8 cellular contexts compared by ENCODE assay signal in genomic region chr5:142012186-142012785, GRCh38. TPM values are rescaled to one million over a fixed set of nuclear protein-coding genes. Genes with fewer than 3 reads are reported as not detected.
DNase-seq lines count a peak whose midpoint lies in the region; ATAC-seq, FAIRE-seq and TF ChIP-seq lines count a peak whose summit lies in the region.

No MANE protein-coding gene starts in this region.

- no peaks in the 10 kb centered on the region for H3K27me3 Mint-ChIP-seq in CD4-positive, alpha-beta T cell

- no peaks in the 10 kb centered on the region for H4K20me1 ChIP-seq in HepG2 (ENCODE audit: insufficient read depth, low read length)

- H3K4me3 ChIP-seq in WERI-Rb-1 (ENCODE audit: low read depth, low read length) = peak overlapping the region; percentile 79
- H3K4me3 ChIP-seq in choroid plexus epithelial cell (ENCODE audit: low read depth, low read length) = peak overlapping the region; percentile 67
- peak overlapping the region; percentile 65 to 82 (median 68); a peak in 5 of 6 replicates for H3K4me3 ChIP-seq in HepG2 (replicated peaks in 1 of 3; ENCODE audit: insufficient read depth in 1 of 3, low read depth in 2 of 3, low read length in 3 of 3)

- no peak overlapping the region for H2AFZ ChIP-seq in HepG2 (ENCODE audit: low read length)

- H3K4me3 Mint-ChIP-seq in CD4-positive, alpha-beta T cell = peak overlapping the region; percentile 88

- H3K36me3 ChIP-seq in WERI-Rb-1 (peaks cover 15% of the 10 kb centered on the region), HepG2 (replicated peaks in 1 of 2; ENCODE audit: control insufficient read depth in 1 of 2, insufficient read depth in 2 of 2, low read length in 2 of 2) (peaks cover 3 to 7% of the 10 kb centered on the region in 2 experiments; a peak in 3 of 5 replicates)

- peak; percentile 44 for ATAC-seq in CD4-positive, alpha-beta T cell (ENCODE audit: poor library complexity)
- ATAC-seq in HepG2 (peak; percentile 7; the same call in 1 of the 3 replicates), HG02938 (IDR thresholded peaks at IDR 0.05; ENCODE audit: unreplicated experiment) (no peak)

- BruUV-seq in HepG2 (replicated peaks; lab: Mats Ljungman, UMichigan) = TSS peak; percentile 69

- intact Hi-C loops in CD4-positive, alpha-beta T cell (cut with DNase I, micrococcal nuclease) = loop anchor here (5.0 to 10.0 kb wide), 3 partner anchors 40 to 343 kb away; no protein-coding TSS in a partner anchor
- intact Hi-C loops in HepG2 (cut with micrococcal nuclease; ENCODE audit: unreplicated experiment) = no loop called here

- H3K36me3 Mint-ChIP-seq in CD4-positive, alpha-beta T cell (ENCODE audit: low read depth) = peaks cover 15% of the 10 kb centered on the region

- FAIRE-seq in HepG2 (lab: Jason Lieb, UNC) = no peak

- peaks cover 43% of the 10 kb centered on the region for H3K4me1 ChIP-seq in HepG2 (ENCODE audit: insufficient read depth, low read length)

- peak overlapping the region; percentile 99 for H3K4me2 ChIP-seq in HepG2 (ENCODE audit: low read depth, low read length)

- no peaks in the 10 kb centered on the region for H3K9me3 ChIP-seq in CD4-positive, alpha-beta T cell (ENCODE audit: control insufficient read depth, low read length)
- H3K9me3 ChIP-seq in WERI-Rb-1 (ENCODE audit: severe bottlenecking) (no peaks in the 10 kb centered on the region), HepG2 (ENCODE audit: low read length) (no peaks in the 10 kb centered on the region)

- peak overlapping the region; percentile 60 for H3K27ac ChIP-seq in CD4-positive, alpha-beta T cell (ENCODE audit: low read depth, low read length)
- H3K27ac ChIP-seq in WERI-Rb-1 = peak overlapping the region; percentile 82
- peak overlapping the region; percentile 68 for H3K27ac ChIP-seq in HepG2 (ENCODE audit: extremely low read length, insufficient read depth, low read length)

- H3K27me3 ChIP-seq in CD4-positive, alpha-beta T cell (ENCODE audit: control insufficient read depth, insufficient read depth, low read length) = no peaks in the 10 kb centered on the region
- H3K27me3 ChIP-seq in WERI-Rb-1 (ENCODE audit: insufficient read depth, low read depth, severe bottlenecking) (no peaks in the 10 kb centered on the region), HepG2 (ENCODE audit: control insufficient read depth in 1 of 2, insufficient read depth in 2 of 2, low read length in 2 of 2) (peaks cover 0 to 5% of the 10 kb centered on the region in 2 experiments; a peak in 1 of 5 replicates)

- no peak for TF ChIP-seq EP300 in HepG2 (IDR thresholded peaks at IDR 0.05; ENCODE audit: low read depth in 2 of 2, low read length in 2 of 2)
- TF ChIP-seq EP300 in HepG2 (CRISPR knock-in tag; IDR thresholded peaks at IDR 0.05; ENCODE audit: borderline replicate concordance) = no peak

- WGBS in HepG2 (ENCODE audit: low lambda C conversion rate) = 77% methylated on average over 17 of the region's 18 CpGs

- no peak; a peak in 1 of 4 replicates for TF ChIP-seq POLR2A in HepG2 (IDR thresholded peaks at IDR 0.05; ENCODE audit: insufficient read depth in 1 of 2, low read depth in 2 of 2, low read length in 2 of 2)

- H3K79me2 ChIP-seq in HepG2 (ENCODE audit: insufficient read depth, low read length) = no peaks in the 10 kb centered on the region

- in situ Hi-C loops in HepG2 (cut with HindIII; ENCODE audit: extremely low pct_ligation_motif_present, low pct_unique_long_range_greater_than_20kb) = no loop called here

- peak overlapping the region; percentile 89 for H3K27ac Mint-ChIP-seq in CD4-positive, alpha-beta T cell

- TF ChIP-seq CTCF in CD4-positive, alpha-beta T cell (IDR thresholded peaks at IDR 0.05) = peak; percentile 38
- TF ChIP-seq CTCF in WERI-Rb-1 (IDR thresholded peaks at IDR 0.05; ENCODE audit: low read depth, low read length) (peak; percentile 74), choroid plexus epithelial cell (conservative IDR thresholded peaks at IDR 0.05; ENCODE audit: low read depth, low read length) (peak; percentile 71), HepG2 (CRISPR knock-in tag; IDR thresholded peaks at IDR 0.05) (peak; percentile 32; the same call in 1 of the 2 replicates)

- POLR2A ChIA-PET in CD4-positive, alpha-beta T cell (lab: Charles Lee) = interaction anchor here (0.6 to 3.6 kb wide), 12 partner anchors 9 to 131 kb away, joined by 3 to 26 read pairs (median 4); partner anchors contain the start of genes NDFIP1 and RNF14
- POLR2A ChIA-PET in HepG2 (lab: Yijun Ruan, JAX) = interaction anchor here (1.1 to 2.2 kb wide), 8 partner anchors 13 to 89 kb away, joined by 3 to 12 read pairs (median 7); partner anchors contain the start of genes DELE1 and RNF14

- no peaks in the 10 kb centered on the region for H3K9me3 Mint-ChIP-seq in CD4-positive, alpha-beta T cell

- no peak for TF ChIP-seq RAD21 in HepG2 (CRISPR knock-in tag; IDR thresholded peaks at IDR 0.05)

- H3K9ac ChIP-seq in HepG2 (ENCODE audit: insufficient read depth, low read depth, low read length) = peak overlapping the region; percentile 82

- DNase-seq in CD4-positive, alpha-beta T cell = peak; percentile 29 to 57 (median 41)
- DNase-seq in HuH-7 (ENCODE audit: low spot score) = peak; percentile 47
- DNase-seq in WERI-Rb-1 = peak; percentile 67
- peak; percentile 55 for DNase-seq in choroid plexus epithelial cell (ENCODE audit: low read depth)
- peak; percentile 9 for DNase-seq in HepG2 (ENCODE audit: low spot score)
- DNase-seq in stimulated activated CD4-positive, alpha-beta T cell treated with anti-CD3 and anti-CD28 coated beads, Interleukin-4, amount 100 ng/mL, for 1 hour = peak; percentile 73
- no peak for DNase-seq in NCI-H2029 (lab: John Stamatoyannopoulos, UW)

- CTCF ChIA-PET in CD4-positive, alpha-beta T cell (lab: Charles Lee) = interaction anchor here (0.8 to 3.4 kb wide), 16 partner anchors 11 to 362 kb away, joined by 3 to 18 read pairs (median 5); partner anchors contain the start of genes FCHSD1, NDFIP1 and RNF14
- CTCF ChIA-PET in HepG2 (lab: Yijun Ruan, JAX; ENCODE audit: low intra/inter-chr PET ratio, low total read pairs) = interaction anchor here (0.7 to 1.3 kb wide), 2 partner anchors 132 to 347 kb away, joined by 3 to 5 read pairs; no protein-coding TSS in a partner anchor

- peaks cover 84% of the 10 kb centered on the region for H3K4me1 Mint-ChIP-seq in CD4-positive, alpha-beta T cell (ENCODE audit: low read depth)

RNA-seq across cellular contexts. Expression of gene GNPDA1, which starts 0.5 kb away (rescaled TPM):
- total RNA-seq in CD4-positive, alpha-beta T cell = 1 to 10 TPM; 5.8 to 6.6 TPM
- total RNA-seq in HepG2 (2016; rRNA removed; fragmentation: Illumina TruSeq; extraction: Trizol) = 54.1 and 74.9 TPM in 2 replicates
- total RNA-seq in HepG2 (2016; cell fraction: cytosol; rRNA removed; fragmentation: Illumina TruSeq; extraction: Trizol; ENCODE audit: low read depth) = 12.0 TPM in 2 replicates
- total RNA-seq in HepG2 (2016; cell fraction: insoluble cytoplasmic fraction; rRNA removed; fragmentation: Illumina TruSeq; extraction: Trizol) = 54.7 and 81.4 TPM in 2 replicates
- total RNA-seq in HepG2 (2016; cell fraction: membrane; rRNA removed; fragmentation: Illumina TruSeq; extraction: Trizol) = 35.9 and 36.6 TPM in 2 replicates
- 23.2 and 24.6 TPM in 2 replicates for total RNA-seq in HepG2 (2016; cell fraction: nucleus; rRNA removed; fragmentation: Illumina TruSeq; extraction: Trizol)
- 6.0 and 6.1 TPM in 2 replicates for polyA plus RNA-seq in HepG2 (2011; rRNA removed)
- polyA plus RNA-seq in HepG2 (2011; cell fraction: cytosol; rRNA removed) = 9.3 and 10.6 TPM in 2 replicates
- 10.6 and 11.6 TPM in 2 replicates for polyA plus RNA-seq in HepG2 (2011; cell fraction: nucleus; rRNA removed)
- 23.3 and 24.2 TPM in 2 replicates for polyA plus RNA-seq in HepG2 (2012)
- 11.3 and 13.9 TPM in 2 replicates for polyA plus RNA-seq in HepG2 (2016; cell fraction: cytosol; fragmentation: Illumina TruSeq; extraction: Trizol; ENCODE audit: low read depth)
- polyA plus RNA-seq in HepG2 (2016; cell fraction: insoluble cytoplasmic fraction; fragmentation: Illumina TruSeq; extraction: Trizol; ENCODE audit: low read depth) = 76.4 and 81.8 TPM in 2 replicates
- 25.0 and 27.1 TPM in 2 replicates for polyA plus RNA-seq in HepG2 (2016; cell fraction: membrane; fragmentation: Illumina TruSeq; extraction: Trizol; ENCODE audit: low read depth)
- 37.8 and 39.9 TPM in 2 replicates for polyA plus RNA-seq in HepG2 (2016; cell fraction: nucleus; fragmentation: Illumina TruSeq; extraction: Trizol; ENCODE audit: insufficient read depth, low read depth)
- 8.0 and 21.3 TPM in 2 replicates for polyA minus RNA-seq in HepG2 (2011; rRNA and poly(A)+ RNA removed; ENCODE audit: low replicate concordance)
- 8.3 and 13.9 TPM in 2 replicates for polyA minus RNA-seq in HepG2 (2011; cell fraction: cytosol; rRNA and poly(A)+ RNA removed)
- 9.8 and 11.8 TPM in 2 replicates for polyA minus RNA-seq in HepG2 (2011; cell fraction: nucleus; rRNA and poly(A)+ RNA removed)

RNA-seq across cellular contexts. Expression of gene RNF14, which starts 43.4 kb away (rescaled TPM):
- total RNA-seq in CD4-positive, alpha-beta T cell = 10 to 100 TPM in 1 of 2 experiments, 1 to 10 TPM in 1; 8.9 to 10.7 TPM
- 28.1 and 42.4 TPM in 2 replicates for total RNA-seq in HepG2 (2016; rRNA removed; fragmentation: Illumina TruSeq; extraction: Trizol)
- 7.6 TPM in 2 replicates for total RNA-seq in HepG2 (2016; cell fraction: cytosol; rRNA removed; fragmentation: Illumina TruSeq; extraction: Trizol; ENCODE audit: low read depth)
- 29.9 and 40.7 TPM in 2 replicates for total RNA-seq in HepG2 (2016; cell fraction: insoluble cytoplasmic fraction; rRNA removed; fragmentation: Illumina TruSeq; extraction: Trizol)
- 23.1 and 23.3 TPM in 2 replicates for total RNA-seq in HepG2 (2016; cell fraction: membrane; rRNA removed; fragmentation: Illumina TruSeq; extraction: Trizol)
- total RNA-seq in HepG2 (2016; cell fraction: nucleus; rRNA removed; fragmentation: Illumina TruSeq; extraction: Trizol) = 16.1 and 19.9 TPM in 2 replicates
- polyA plus RNA-seq in HepG2 (2011; rRNA removed) = 11.0 and 11.3 TPM in 2 replicates
- polyA plus RNA-seq in HepG2 (2011; cell fraction: cytosol; rRNA removed) = 6.2 and 9.3 TPM in 2 replicates
- polyA plus RNA-seq in HepG2 (2011; cell fraction: nucleus; rRNA removed) = 5.6 and 8.1 TPM in 2 replicates
- 13.0 and 15.4 TPM in 2 replicates for polyA plus RNA-seq in HepG2 (2012)
- 5.0 and 7.5 TPM in 2 replicates for polyA plus RNA-seq in HepG2 (2016; cell fraction: cytosol; fragmentation: Illumina TruSeq; extraction: Trizol; ENCODE audit: low read depth)
- polyA plus RNA-seq in HepG2 (2016; cell fraction: insoluble cytoplasmic fraction; fragmentation: Illumina TruSeq; extraction: Trizol; ENCODE audit: low read depth) = 23.5 and 26.8 TPM in 2 replicates
- 11.6 and 11.8 TPM in 2 replicates for polyA plus RNA-seq in HepG2 (2016; cell fraction: membrane; fragmentation: Illumina TruSeq; extraction: Trizol; ENCODE audit: low read depth)
- 9.6 and 13.2 TPM in 2 replicates for polyA plus RNA-seq in HepG2 (2016; cell fraction: nucleus; fragmentation: Illumina TruSeq; extraction: Trizol; ENCODE audit: insufficient read depth, low read depth)
- 16.9 and 18.8 TPM in 2 replicates for polyA minus RNA-seq in HepG2 (2011; rRNA and poly(A)+ RNA removed; ENCODE audit: low replicate concordance)
- 8.3 and 10.7 TPM in 2 replicates for polyA minus RNA-seq in HepG2 (2011; cell fraction: cytosol; rRNA and poly(A)+ RNA removed)
- polyA minus RNA-seq in HepG2 (2011; cell fraction: nucleus; rRNA and poly(A)+ RNA removed) = 10.7 and 13.6 TPM in 2 replicates

RNA-seq across cellular contexts. Expression of gene PCDH12, which starts 54.3 kb away (rescaled TPM):
- total RNA-seq in CD4-positive, alpha-beta T cell = not detected
- not detected in 2 replicates for total RNA-seq in HepG2 (2016; rRNA removed; fragmentation: Illumina TruSeq; extraction: Trizol)
- not detected in 2 replicates for total RNA-seq in HepG2 (2016; cell fraction: cytosol; rRNA removed; fragmentation: Illumina TruSeq; extraction: Trizol; ENCODE audit: low read depth)
- not detected in 2 replicates for total RNA-seq in HepG2 (2016; cell fraction: insoluble cytoplasmic fraction; rRNA removed; fragmentation: Illumina TruSeq; extraction: Trizol)
- not detected in 2 replicates for total RNA-seq in HepG2 (2016; cell fraction: membrane; rRNA removed; fragmentation: Illumina TruSeq; extraction: Trizol)
- total RNA-seq in HepG2 (2016; cell fraction: nucleus; rRNA removed; fragmentation: Illumina TruSeq; extraction: Trizol) = not detected in 2 replicates
- polyA plus RNA-seq in HepG2 (2011; rRNA removed) = not detected in 2 replicates
- polyA plus RNA-seq in HepG2 (2011; cell fraction: cytosol; rRNA removed) = not detected in 2 replicates
- not detected in 2 replicates for polyA plus RNA-seq in HepG2 (2011; cell fraction: nucleus; rRNA removed)
- polyA plus RNA-seq in HepG2 (2012) = 0.13 and 0.25 TPM in 2 replicates
- not detected in 2 replicates for polyA plus RNA-seq in HepG2 (2016; cell fraction: cytosol; fragmentation: Illumina TruSeq; extraction: Trizol; ENCODE audit: low read depth)
- polyA plus RNA-seq in HepG2 (2016; cell fraction: insoluble cytoplasmic fraction; fragmentation: Illumina TruSeq; extraction: Trizol; ENCODE audit: low read depth) = not detected in 2 replicates
- not detected in 2 replicates for polyA plus RNA-seq in HepG2 (2016; cell fraction: membrane; fragmentation: Illumina TruSeq; extraction: Trizol; ENCODE audit: low read depth)
- polyA plus RNA-seq in HepG2 (2016; cell fraction: nucleus; fragmentation: Illumina TruSeq; extraction: Trizol; ENCODE audit: insufficient read depth, low read depth) = not detected in 2 replicates
- 0.33 TPM in 1 of 2 replicates, not detected in the other for polyA minus RNA-seq in HepG2 (2011; rRNA and poly(A)+ RNA removed; ENCODE audit: low replicate concordance)
- polyA minus RNA-seq in HepG2 (2011; cell fraction: cytosol; rRNA and poly(A)+ RNA removed) = not detected in 2 replicates
- polyA minus RNA-seq in HepG2 (2011; cell fraction: nucleus; rRNA and poly(A)+ RNA removed) = not detected in 2 replicates
